In the genomic region with DNA sequence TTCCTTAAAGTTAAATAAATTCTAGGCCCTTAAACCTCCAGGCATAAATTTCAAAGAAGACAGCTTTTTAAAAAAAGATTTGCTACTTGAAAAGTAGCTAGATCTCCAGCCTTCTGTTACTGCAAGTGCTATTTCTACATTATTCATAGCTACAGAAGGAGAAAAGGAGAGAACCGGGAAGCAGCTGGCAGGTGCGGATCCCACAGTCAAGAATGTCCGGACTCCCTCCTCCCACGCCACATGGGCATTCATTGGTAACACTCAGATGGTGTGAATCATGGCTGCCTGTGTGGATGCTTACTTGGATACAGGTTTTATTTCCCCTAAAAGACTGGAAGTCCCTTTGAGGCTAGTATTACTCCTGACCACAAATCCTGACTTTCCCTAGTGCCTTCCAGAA, we compare ENCODE assay signal across 1 cellular context.
A peak's percentile ranks its signal among the peaks of the same experiment; 100 is the strongest.
TF ChIP-seq lines count a peak whose summit lies in the region.

No MANE protein-coding gene starts in this region.

TF ChIP-seq in H1, 55 proteins besides CTCF, POLR2A, EP300 and RAD21:
- peak; percentile 35; the same call in 1 of the 2 replicates for TF ChIP-seq POLR2AphosphoS5 (IDR thresholded peaks at IDR 0.05; ENCODE audit: low read depth, low read length)
- TF ChIP-seq GTF2F1 (IDR thresholded peaks at IDR 0.05; ENCODE audit: borderline replicate concordance, low read depth, low read length) = no peak
